Comparison of ENCODE assay signal across 1 cellular context in genomic region chr11:103619480-103619879, GRCh38.
TF ChIP-seq lines count a peak whose summit lies in the region.

No MANE protein-coding gene starts in this region.

TF ChIP-seq in GM23338, 12 proteins besides CTCF, POLR2A, EP300 and RAD21 (continued from another document):
- TF ChIP-seq CREB1 (CRISPR knock-in tag; IDR thresholded peaks at IDR 0.05; ENCODE audit: low read depth) = no peak
- TF ChIP-seq STAT1 (IDR thresholded peaks at IDR 0.05; ENCODE audit: unreplicated experiment) = no peak
